8 cellular contexts compared by ENCODE assay signal in the genomic region with DNA sequence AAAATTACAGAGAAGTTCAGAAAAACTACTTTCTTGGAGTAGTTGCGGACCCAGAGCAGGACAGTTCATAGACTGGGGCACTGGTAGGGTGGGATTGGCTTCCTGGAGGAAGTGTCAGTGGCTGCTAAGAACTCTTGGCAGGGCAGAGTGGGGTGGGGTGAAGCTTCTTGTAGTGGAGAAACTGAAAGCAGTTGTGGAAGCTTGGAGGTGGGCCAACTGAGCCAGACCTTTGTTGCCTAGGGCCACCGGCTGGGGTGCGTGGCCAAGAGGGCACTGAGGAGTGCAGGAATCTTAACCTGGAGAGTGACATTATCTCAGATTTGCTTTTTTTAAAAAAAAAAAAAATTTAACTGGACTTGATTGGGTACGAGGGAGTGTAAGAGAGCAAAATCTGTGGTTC. TPM values are rescaled to one million over a fixed set of nuclear protein-coding genes. Genes with fewer than 3 reads are reported as not detected.
DNase-seq lines count a peak whose midpoint lies in the region; ATAC-seq and TF ChIP-seq lines count a peak whose summit lies in the region.

No MANE protein-coding gene starts in this region.

- no peaks in the 10 kb centered on the region for H3K36me3 ChIP-seq in breast epithelium

- H3K4me1 Mint-ChIP-seq in T-helper 17 cell: peaks cover 52% of the 10 kb centered on the region
- H3K4me1 Mint-ChIP-seq in stimulated activated naive CD8-positive, alpha-beta T cell treated with anti-CD3 and anti-CD28 coated beads, Interleukin-15, amount 100 ng/mL, for 72 hours: peaks cover 58% of the 10 kb centered on the region

- peak overlapping the region; percentile 65 to 77 for H3K27ac ChIP-seq in breast epithelium

- H3K9me3 Mint-ChIP-seq in stimulated activated naive CD8-positive, alpha-beta T cell treated with anti-CD3 and anti-CD28 coated beads, Interleukin-15, amount 100 ng/mL, for 72 hours: no peaks in the 10 kb centered on the region

- intact Hi-C loops in breast epithelium (cut with DNase I; ENCODE audit: low total_unique reads): no loop called here

- peak overlapping the region; percentile 99 for H3K27ac Mint-ChIP-seq in T-helper 17 cell
- peak overlapping the region in 1 of 2 donors; percentile 76 for H3K27ac Mint-ChIP-seq in stimulated activated naive CD8-positive, alpha-beta T cell treated with anti-CD3 and anti-CD28 coated beads, Interleukin-15, amount 100 ng/mL, for 72 hours

- DNase-seq in T-helper 17 cell (peak; percentile 12 to 39 (median 20)), breast epithelium (ENCODE audit: low spot score in 2 of 2) (peak; percentile 67 to 75), medulla oblongata (ENCODE audit: extremely low spot score) (peak; percentile 83), HuH-7.5 (ENCODE audit: low spot score) (no peak)
- DNase-seq in stimulated activated naive CD8-positive, alpha-beta T cell treated with anti-CD3 and anti-CD28 coated beads, Interleukin-15, amount 100 ng/mL, for 72 hours: peak; percentile 27 to 38

- TF ChIP-seq CTCF in GM12875 (IDR thresholded peaks at IDR 0.05; ENCODE audit: borderline replicate concordance, insufficient read depth, low read depth, low read length) (no peak), breast epithelium (IDR thresholded peaks at IDR 0.05) (no peak)

- TF ChIP-seq POLR2A in breast epithelium (IDR thresholded peaks at IDR 0.05): no peak

- ATAC-seq in HG02938 (IDR thresholded peaks at IDR 0.05; ENCODE audit: unreplicated experiment) (peak; percentile 17), T-helper 17 cell (peak; percentile 12), HG03520 (IDR thresholded peaks at IDR 0.05; ENCODE audit: unreplicated experiment) (no peak)
- no peak for ATAC-seq in stimulated activated naive CD8-positive, alpha-beta T cell treated with anti-CD3 and anti-CD28 coated beads, Interleukin-15, amount 100 ng/mL, for 72 hours

- H3K4me3 Mint-ChIP-seq in T-helper 17 cell: peak overlapping the region; percentile 98
- peak overlapping the region; percentile 75 to 80 for H3K4me3 Mint-ChIP-seq in stimulated activated naive CD8-positive, alpha-beta T cell treated with anti-CD3 and anti-CD28 coated beads, Interleukin-15, amount 100 ng/mL, for 72 hours

- no peaks in the 10 kb centered on the region for H3K27me3 Mint-ChIP-seq in T-helper 17 cell
- H3K27me3 Mint-ChIP-seq in stimulated activated naive CD8-positive, alpha-beta T cell treated with anti-CD3 and anti-CD28 coated beads, Interleukin-15, amount 100 ng/mL, for 72 hours: no peaks in the 10 kb centered on the region

- no peaks in the 10 kb centered on the region for H3K9me3 ChIP-seq in T-helper 17 cell (ENCODE audit: control insufficient read depth, low read length, poor library complexity, severe bottlenecking)
- H3K9me3 ChIP-seq in breast epithelium: no peaks in the 10 kb centered on the region

- H3K4me3 ChIP-seq in GM12875 (ENCODE audit: low read depth, low read length) (peak overlapping the region; percentile 26), breast epithelium (peak overlapping the region; percentile 17 to 30 (median 20))

- peaks cover 0 to 5% of the 10 kb centered on the region in 2 donors for H3K4me1 ChIP-seq in breast epithelium

- H3K36me3 Mint-ChIP-seq in T-helper 17 cell (ENCODE audit: low read depth): peaks cover 3% of the 10 kb centered on the region

- no peaks in the 10 kb centered on the region for H3K27me3 ChIP-seq in breast epithelium

RNA-seq across cellular contexts. Expression of gene KAT2B, which starts 3.2 kb away (rescaled TPM):
- total RNA-seq in T-helper 17 cell (100 to 1,000 TPM; 157 to 161 TPM), breast epithelium (10 to 100 TPM; 22.6 to 34.7 (median 34.0) TPM)

RNA-seq across cellular contexts. Expression of gene PP2D1, which starts 31.3 kb away (rescaled TPM):
- not detected for total RNA-seq in T-helper 17 cell
- total RNA-seq in breast epithelium: not detected

Comparison
In these comparisons a context has a peak if more than half of its experiments do, and no peak if none do; other contexts are left out.
1. ATAC-seq: peak in HG02938 (single experiment) and T-helper 17 cell (single experiment); none in stimulated activated naive CD8-positive, alpha-beta T cell treated with anti-CD3 and anti-CD28 coated beads, Interleukin-15, amount 100 ng/mL, for 72 hours (single experiment) and HG03520 (single experiment).
2. RNA of gene KAT2B, which starts 3.2 kb away (total RNA-seq): 157 to 161 TPM in T-helper 17 cell; 22.6 to 34.7 TPM in breast epithelium; every median in the first group is over 4 times any median in the second.